8 cellular contexts compared by ENCODE assay signal in genomic region chr17:63476857-63477470, GRCh38. TPM values are rescaled to one million over a fixed set of nuclear protein-coding genes. Genes with fewer than 3 reads are reported as not detected.
DNase-seq lines count a peak whose midpoint lies in the region; FAIRE-seq and TF ChIP-seq lines count a peak whose summit lies in the region.

Gene ACE (plus strand): TSS chr17:63477061. CDS start chr17:63477095, 34 bp downstream.

- H4K20me1 ChIP-seq in mammary epithelial cell (ENCODE audit: insufficient read depth, low read length), result no peaks in the 10 kb centered on the region

- H3K9ac ChIP-seq in HUES64 (ENCODE audit: low read depth, low read length), result peak within 1 kb of the TSS; percentile 54; the same call in 1 of the 2 replicates
- H3K9ac ChIP-seq in mammary epithelial cell (ENCODE audit: insufficient read depth, low read length), result no peak within 1 kb of the TSS
- peak within 1 kb of the TSS in 1 of 2 donors; percentile 34 for H3K9ac ChIP-seq in kidney (ENCODE audit: low read length in 2 of 2)

- in situ Hi-C loops in mammary epithelial cell (cut with MboI; ENCODE audit: low sequenced_read_pairs in 2 of 2), result loop anchor here in 1 of 2 donors (5.0 kb wide), 1 partner anchor 55 kb away; no protein-coding TSS in a partner anchor

- no peak for TF ChIP-seq CTCF in mammary epithelial cell (conservative IDR thresholded peaks at IDR 0.05 in 1 of 2, IDR thresholded peaks at IDR 0.05 in 1 of 2; ENCODE audit: extremely low read depth in 1 of 2, insufficient read depth in 1 of 2, low read depth in 1 of 2, low read length in 2 of 2)
- peak; percentile 2 for TF ChIP-seq CTCF in kidney (IDR thresholded peaks at IDR 0.05; ENCODE audit: borderline replicate concordance, extremely low read depth, insufficient read depth)

- dilution Hi-C loops in mammary epithelial cell (cut with HindIII; ENCODE audit: low sequenced_read_pairs), result no loop called here

- WGBS in HUES64, result under 1% methylated on average over 77 of the region's 77 CpGs
- 8% methylated on average over 2 of the region's 77 CpGs for WGBS in mammary epithelial cell (ENCODE audit: low coverage, missing lambda C conversion rate)

- CTCF ChIA-PET in mammary epithelial cell (lab: Charles Lee; ENCODE audit: low non-redundant PET), result interaction anchor here (0.6 kb wide), 1 partner anchor 51 kb away, joined by 3 read pairs; no protein-coding TSS in a partner anchor

- H3K27me3 ChIP-seq in HUES64 (ENCODE audit: insufficient read depth, low read length) (peaks cover 41% of the 10 kb centered on the region), mammary epithelial cell (ENCODE audit: insufficient read depth, low read length) (peaks cover 5% of the 10 kb centered on the region)

- H3K36me3 ChIP-seq in HUES64 (ENCODE audit: insufficient read depth, low read length) (no peaks in the 10 kb centered on the region), mammary epithelial cell (ENCODE audit: insufficient read depth, low read length) (no peaks in the 10 kb centered on the region), kidney (ENCODE audit: control insufficient read depth in 1 of 2, insufficient read depth in 2 of 2, low read length in 2 of 2) (no peaks in the 10 kb centered on the region)

- no TSS peak for BruUV-seq in mammary epithelial cell (replicated peaks; lab: Mats Ljungman, UMichigan)

- H3K4me2 ChIP-seq in mammary epithelial cell (ENCODE audit: insufficient read depth, low read depth, low read length), result peak within 1 kb of the TSS; percentile 88

- H3K27ac ChIP-seq in HUES64 (ENCODE audit: low read depth, low read length) (peak within 1 kb of the TSS; percentile 35; the same call in 1 of the 2 replicates), mammary epithelial cell (ENCODE audit: insufficient read depth, low read depth, low read length) (no peak within 1 kb of the TSS), kidney (ENCODE audit: low read depth in 2 of 2, low read length in 2 of 2) (no peak within 1 kb of the TSS)

- no peaks in the 10 kb centered on the region for H3K79me2 ChIP-seq in mammary epithelial cell (ENCODE audit: insufficient read depth, low read length)

- H3K9me3 ChIP-seq in HUES64 (ENCODE audit: insufficient read depth, low read depth, low read length), result no peaks in the 10 kb centered on the region
- H3K9me3 ChIP-seq in mammary epithelial cell (replicated peaks; ENCODE audit: insufficient read depth, low read length), result no peaks in the 10 kb centered on the region
- no peaks in the 10 kb centered on the region for H3K9me3 ChIP-seq in kidney (ENCODE audit: control insufficient read depth in 1 of 2, low read length in 2 of 2)

- peaks cover 11% of the 10 kb centered on the region; the same call in 1 of the 2 replicates for H3K4me1 ChIP-seq in HUES64 (ENCODE audit: insufficient read depth, low read length)
- peaks cover 17% of the 10 kb centered on the region for H3K4me1 ChIP-seq in mammary epithelial cell (ENCODE audit: insufficient read depth, low read length)
- H3K4me1 ChIP-seq in kidney (ENCODE audit: control insufficient read depth in 1 of 2, insufficient read depth in 1 of 2, low read depth in 1 of 2, low read length in 2 of 2), result peaks cover 3 to 12% of the 10 kb centered on the region in 2 donors

- no peak for FAIRE-seq in kidney (lab: Jason Lieb, UNC)

- H2AFZ ChIP-seq in mammary epithelial cell (ENCODE audit: low read depth, low read length), result peak within 1 kb of the TSS; percentile 70

- peak within 1 kb of the TSS; percentile 64 for H3K4me3 ChIP-seq in HUES64 (ENCODE audit: low read length)
- H3K4me3 ChIP-seq in mammary epithelial cell (replicated peaks in 1 of 3; ENCODE audit: insufficient read depth in 1 of 3, low read depth in 2 of 3, low read length in 3 of 3), result peak within 1 kb of the TSS in 2 of 3 experiments; percentile 39 to 46
- H3K4me3 ChIP-seq in kidney (ENCODE audit: low read length in 2 of 2), result peak within 1 kb of the TSS; percentile 28 to 66

- DNase-seq in ELF-1 (ENCODE audit: low read depth, low spot score) (peak; percentile 58), SW480 (ENCODE audit: low spot score) (peak; percentile 68), mammary epithelial cell (no peak), kidney (no peak), COLO829 (ENCODE audit: low spot score) (no peak), HT-29 (ENCODE audit: low spot score) (no peak)
- DNase-seq in stimulated activated CD4-positive, alpha-beta T cell treated with anti-CD3 and anti-CD28 coated beads, Interleukin-2, amount 100 ng/mL, for 24 hours, result peak; percentile 43 to 54

- intact Hi-C loops in mammary epithelial cell (cut with micrococcal nuclease) (no loop called here), kidney (cut with DNase I) (no loop called here)

RNA-seq across cellular contexts. Expression of gene ACE, which starts in this region (rescaled TPM):
- 1.2 TPM for polyA plus RNA-seq in HUES64 (2013, experiment 1 of 2)
- polyA plus RNA-seq in HUES64 (2013, experiment 2 of 2), result 1.3 TPM
- 1 to 10 TPM in 1 of 2 donors, not detected in 1; 3.0 TPM for total RNA-seq in mammary epithelial cell
- 0.19 TPM for polyA plus RNA-seq in mammary epithelial cell
- not detected for polyA minus RNA-seq in mammary epithelial cell
- 4.3 TPM for total RNA-seq in kidney
- polyA plus RNA-seq in kidney (ENCODE audit: insufficient read depth, low read depth, low replicate concordance), result 12.9 TPM
- 3.1 TPM in 1 of 2 replicates, not detected in the other for total RNA-seq in HT-29 (2014; rRNA removed; shearing (Covaris generic))

Comparison
In these comparisons a context has a peak if more than half of its experiments do, and no peak if none do; other contexts are left out.
1. RNA of gene ACE (polyA plus RNA-seq): 12.9 TPM in kidney (single experiment); 0.19 TPM in mammary epithelial cell (single experiment); every median in the first group is over 10 times any median in the second.
2. DNase-seq: peak in ELF-1 (single experiment), SW480 (single experiment) and stimulated activated CD4-positive, alpha-beta T cell treated with anti-CD3 and anti-CD28 coated beads, Interleukin-2, amount 100 ng/mL, for 24 hours (2 of 2); none in mammary epithelial cell (single experiment), kidney (single experiment), COLO829 (single experiment) and HT-29 (single experiment).
3. Peak in every context shown above with its lines, with median percentiles within 50 percentile points of each other: H3K4me3 ChIP-seq.